In the genomic region with DNA sequence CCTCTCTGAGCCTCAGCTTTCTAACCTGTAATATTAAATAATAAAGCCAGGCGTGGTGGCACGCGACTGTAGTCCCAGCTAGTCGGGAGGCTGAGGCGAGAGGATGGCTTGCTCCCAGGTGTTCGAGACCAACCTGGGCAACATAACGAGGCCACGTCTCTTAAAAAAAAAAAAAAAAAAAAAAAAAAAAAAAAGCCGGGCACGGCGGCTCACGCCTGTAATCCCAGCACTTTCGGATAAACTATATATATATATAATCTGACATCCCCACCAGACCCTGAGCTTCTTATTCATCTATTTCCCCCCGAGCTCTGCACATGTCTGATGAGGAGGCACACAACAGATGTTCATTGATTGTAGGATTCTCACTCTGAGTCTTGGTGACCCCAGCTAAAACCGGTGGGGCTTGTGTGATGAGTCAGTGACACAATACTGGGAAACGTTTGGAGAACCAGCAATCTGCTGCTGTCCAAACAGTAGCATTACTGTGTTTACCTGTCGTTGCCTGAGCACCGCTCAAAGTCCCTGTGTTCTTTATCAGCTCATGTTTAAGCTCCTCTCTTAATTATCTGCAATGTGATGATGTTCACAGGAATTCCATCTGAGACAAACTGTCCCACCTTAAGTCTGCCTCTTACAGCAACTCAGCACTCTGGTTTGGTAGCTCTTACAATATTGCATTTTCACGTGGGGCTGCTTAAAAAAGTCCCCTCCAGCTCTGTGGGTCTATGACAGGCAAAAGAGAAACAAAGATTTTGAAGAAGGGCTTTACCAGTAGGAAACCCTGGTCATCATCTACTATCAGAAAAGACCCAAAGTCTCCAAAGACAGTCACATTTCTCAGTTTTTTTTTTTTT, we compare ENCODE assay signal across 8 cellular contexts. TPM values are rescaled to one million over a fixed set of nuclear protein-coding genes. Genes with fewer than 3 reads are reported as not detected.
DNase-seq lines count a peak whose midpoint lies in the region; ATAC-seq, FAIRE-seq and TF ChIP-seq lines count a peak whose summit lies in the region.

No MANE protein-coding gene starts in this region.

- intact Hi-C loops in lower leg skin (cut with DNase I; ENCODE audit: low total_unique reads) = no loop called here

- H3K4me3 ChIP-seq in bronchial epithelial cell (ENCODE audit: low read depth, low read length) (peak overlapping the region; percentile 91), lower leg skin (ENCODE audit: low read depth, poor library complexity, severe bottlenecking) (peak overlapping the region; percentile 98), tibial nerve (peak overlapping the region; percentile 82 to 100 (median 96))

- no peak for TF ChIP-seq CTCF in bronchial epithelial cell (IDR thresholded peaks at IDR 0.05; ENCODE audit: insufficient read depth, low read length, severe bottlenecking)
- TF ChIP-seq CTCF in lower leg skin (IDR thresholded peaks at IDR 0.05) = no peak
- no peak for TF ChIP-seq CTCF in tibial nerve (IDR thresholded peaks at IDR 0.05)

- no peaks in the 10 kb centered on the region for H3K36me3 ChIP-seq in bronchial epithelial cell (ENCODE audit: control insufficient read depth, insufficient read depth, low read length)
- H3K36me3 ChIP-seq in tibial nerve = no peaks in the 10 kb centered on the region

- ATAC-seq in activated T-cell treated with anti-CD3 and anti-CD28 coated beads, Interleukin-2, amount 50 U/mL, for 4 hours = no peak
- no peak for ATAC-seq in HG03135 (IDR thresholded peaks at IDR 0.05; ENCODE audit: unreplicated experiment)

- FAIRE-seq in bronchial epithelial cell (lab: Jason Lieb, UNC) = no peak

- peaks cover 34% of the 10 kb centered on the region for H3K4me1 Mint-ChIP-seq in activated T-cell treated with anti-CD3 and anti-CD28 coated beads, Interleukin-2, amount 50 U/mL, for 4 hours (ENCODE audit: low read depth)

- H3K27ac ChIP-seq in tibial nerve = peak overlapping the region; percentile 94 to 100 (median 100)

- H3K27me3 Mint-ChIP-seq in activated T-cell treated with anti-CD3 and anti-CD28 coated beads, Interleukin-2, amount 50 U/mL, for 4 hours (ENCODE audit: low read depth) = no peaks in the 10 kb centered on the region

- 32 to 57% methylated on average over 19 of the region's 19 CpGs for WGBS in lower leg skin, 2 donors
- 50 to 56% methylated on average over 19 of the region's 19 CpGs for WGBS in tibial nerve, 2 donors

- H3K36me3 Mint-ChIP-seq in activated T-cell treated with anti-CD3 and anti-CD28 coated beads, Interleukin-2, amount 50 U/mL, for 4 hours (ENCODE audit: insufficient read depth) = no peaks in the 10 kb centered on the region

- no peaks in the 10 kb centered on the region for H3K9me3 ChIP-seq in tibial nerve

- H3K27me3 ChIP-seq in bronchial epithelial cell (ENCODE audit: control insufficient read depth, insufficient read depth, low read length) (no peaks in the 10 kb centered on the region), tibial nerve (no peaks in the 10 kb centered on the region)

- peak overlapping the region; percentile 98 for H3K4me3 Mint-ChIP-seq in activated T-cell treated with anti-CD3 and anti-CD28 coated beads, Interleukin-2, amount 50 U/mL, for 4 hours

- TF ChIP-seq POLR2A in lower leg skin (IDR thresholded peaks at IDR 0.05) = no peak
- no peak for TF ChIP-seq POLR2A in tibial nerve (IDR thresholded peaks at IDR 0.05)

- no peak for TF ChIP-seq EP300 in tibial nerve (IDR thresholded peaks at IDR 0.05)

- DNase-seq in activated T-cell treated with anti-CD3 and anti-CD28 coated beads, Interleukin-2, amount 50 U/mL, for 4 hours = no peak
- no peak for DNase-seq in activated T-cell treated with anti-CD3 and anti-CD28 coated beads, Interleukin-2, amount 50 U/mL, for 1 hour
- DNase-seq in NCI-H774 (lab: John Stamatoyannopoulos, UW) = peak; percentile 34
- DNase-seq in bronchial epithelial cell (ENCODE audit: low read depth) = peak; percentile 76
- DNase-seq in lower leg skin (ENCODE audit: low spot score in 2 of 2) = no peak
- DNase-seq in tibial nerve (ENCODE audit: low spot score in 2 of 2) = no peak
- no peak for DNase-seq in NCI-H1436 treated with DMSO at 0.1 percent for 48 hours (lab: John Stamatoyannopoulos, UW)

- H3K9me3 Mint-ChIP-seq in activated T-cell treated with anti-CD3 and anti-CD28 coated beads, Interleukin-2, amount 50 U/mL, for 4 hours = no peaks in the 10 kb centered on the region

- H3K4me1 ChIP-seq in tibial nerve = peaks cover 0 to 44% (median 25%) of the 10 kb centered on the region in 4 donors

RNA-seq across cellular contexts. Expression of gene SPATA2, which starts 1.0 kb away (rescaled TPM):
- 10 to 100 TPM; 13.3 to 15.0 (median 13.3) TPM for total RNA-seq in activated T-cell treated with anti-CD3 and anti-CD28 coated beads, Interleukin-2, amount 50 U/mL, for 4 hours
- total RNA-seq in bronchial epithelial cell = 0.79 and 1.0 TPM in 2 replicates
- 1 to 10 TPM; 5.3 to 8.2 (median 6.2) TPM for total RNA-seq in lower leg skin
- total RNA-seq in tibial nerve = 1 to 10 TPM; 4.4 to 7.2 (median 6.3) TPM

RNA-seq across cellular contexts. Expression of gene RNF114, which starts 19.8 kb away (rescaled TPM):
- total RNA-seq in activated T-cell treated with anti-CD3 and anti-CD28 coated beads, Interleukin-2, amount 50 U/mL, for 4 hours = 10 to 100 TPM; 71.1 to 81.9 (median 77.5) TPM
- total RNA-seq in bronchial epithelial cell (28.2 and 67.1 TPM in 2 replicates), lower leg skin (100 to 1,000 TPM in 2 of 4 donors, 10 to 100 TPM in 2; 48.7 to 166 (median 103) TPM), tibial nerve (100 to 1,000 TPM; 211 to 311 (median 272) TPM)

Comparison
In these comparisons a context has a peak if more than half of its experiments do, and no peak if none do; other contexts are left out.
1. DNase-seq: peak in NCI-H774 (single experiment) and bronchial epithelial cell (single experiment); none in activated T-cell treated with anti-CD3 and anti-CD28 coated beads, Interleukin-2, amount 50 U/mL, for 4 hours (single experiment), activated T-cell treated with anti-CD3 and anti-CD28 coated beads, Interleukin-2, amount 50 U/mL, for 1 hour (single experiment), lower leg skin (0 of 2), tibial nerve (0 of 2) and NCI-H1436 treated with DMSO at 0.1 percent for 48 hours (single experiment).
2. Peak in every context shown above with its lines, with median percentiles within 50 percentile points of each other: H3K4me3 ChIP-seq.